8 cellular contexts compared by ENCODE assay signal in the genomic region with DNA sequence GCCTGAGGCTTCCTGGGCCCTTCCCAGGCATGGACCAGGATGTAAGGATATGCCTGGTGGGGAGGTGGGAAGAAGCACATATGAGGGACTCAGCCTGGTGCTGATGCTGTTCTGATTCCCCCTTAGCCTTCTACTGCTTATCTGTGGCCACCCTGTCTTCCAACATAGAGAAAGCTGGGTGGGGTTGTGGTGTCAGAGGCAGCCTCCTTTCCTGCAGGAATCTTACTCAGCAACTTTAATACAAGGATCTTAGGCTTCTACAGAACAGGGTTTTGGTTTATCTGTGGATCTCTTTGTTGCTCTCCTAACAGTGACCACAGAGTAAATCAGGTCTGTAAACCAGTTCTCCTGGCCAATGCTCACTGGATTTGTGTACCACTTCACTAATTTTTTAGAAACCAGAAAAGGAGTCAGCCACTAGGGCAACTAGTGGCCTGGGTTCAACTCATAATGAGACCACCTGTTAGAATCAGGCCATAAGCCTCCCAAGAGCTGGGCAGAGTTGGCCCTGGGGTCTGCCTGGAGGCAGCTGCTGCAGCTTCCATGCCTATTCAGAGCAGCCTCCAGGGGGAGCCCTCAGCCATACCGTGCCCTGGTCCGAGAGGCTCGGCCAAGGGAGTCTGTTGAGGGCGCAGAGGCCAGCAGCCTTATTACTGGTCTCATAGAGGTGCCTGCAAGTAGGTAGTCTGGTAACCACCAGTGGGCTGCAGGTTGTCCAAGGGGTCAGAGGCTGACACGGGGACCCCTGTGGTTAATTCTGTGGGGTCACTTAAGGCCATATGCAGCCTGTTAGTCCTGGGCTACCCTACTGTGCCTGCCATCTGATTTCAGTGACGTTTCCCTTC. TPM values are rescaled to one million over a fixed set of nuclear protein-coding genes. Genes with fewer than 3 reads are reported as not detected.
DNase-seq lines count a peak whose midpoint lies in the region; ATAC-seq, FAIRE-seq and TF ChIP-seq lines count a peak whose summit lies in the region.

No MANE protein-coding gene starts in this region.

- H2AFZ ChIP-seq in GM12878 (ENCODE audit: control insufficient read depth, low read depth, low read length), result no peak overlapping the region

- H3K27ac ChIP-seq in GM12878 (ENCODE audit: control insufficient read depth, insufficient read depth), result no peak overlapping the region

- H3K27me3 Mint-ChIP-seq in T-cell, result peaks cover 9 to 12% of the 10 kb centered on the region in 2 donors

- H3K79me2 ChIP-seq in GM12878 (ENCODE audit: control insufficient read depth, insufficient read depth, low read length), result no peaks in the 10 kb centered on the region

- peak; percentile 83 to 91 (median 84) for TF ChIP-seq CTCF in GM12878 (IDR thresholded peaks at IDR 0.05 in 2 of 3, conservative IDR thresholded peaks at IDR 0.05 in 1 of 3; ENCODE audit: control insufficient read depth in 2 of 3, extremely low read depth in 1 of 3, insufficient read depth in 1 of 3, low read depth in 3 of 3, low read length in 3 of 3)

- H3K4me3 Mint-ChIP-seq in T-cell, result no peak overlapping the region

- in situ Hi-C loops in GM12878 (cut with MboI), result no loop called here

- no peak for TF ChIP-seq EP300 in GM12878 (IDR thresholded peaks at IDR 0.05; ENCODE audit: borderline replicate concordance in 1 of 2, control insufficient read depth in 1 of 2, low read depth in 2 of 2, low read length in 2 of 2)

- TF ChIP-seq RAD21 in GM12878 (IDR thresholded peaks at IDR 0.05; ENCODE audit: insufficient read depth, low read depth, low read length), result peak; percentile 48

- RAD21 ChIA-PET in GM12878 (lab: Charles Lee; ENCODE audit: unreplicated experiment), result interaction anchor here (0.9 to 1.4 kb wide), 4 partner anchors 11 to 265 kb away, joined by 3 to 4 read pairs (median 4); no protein-coding TSS in a partner anchor

- H3K4me1 ChIP-seq in GM12878 (ENCODE audit: control insufficient read depth, insufficient read depth, low read length), result no peaks in the 10 kb centered on the region

- H3K36me3 Mint-ChIP-seq in T-cell, result peaks cover 34% of the 10 kb centered on the region

- H3K4me3 ChIP-seq in GM12878, result no peak overlapping the region

- WGBS in GM12878 (ENCODE audit: insufficient coverage, insufficient replicate concordance, low lambda C conversion rate, missing lambda C conversion rate), result 18% methylated on average over 6 of the region's 6 CpGs

- H3K9me3 ChIP-seq in GM12878 (replicated peaks; ENCODE audit: control insufficient read depth, insufficient read depth, low read length), result no peaks in the 10 kb centered on the region

- H3K27ac Mint-ChIP-seq in T-cell, result no peak overlapping the region

- intact Hi-C loops in GM12878 (cut with micrococcal nuclease; ENCODE audit: unreplicated experiment), result no loop called here

- no peaks in the 10 kb centered on the region for H3K9me3 Mint-ChIP-seq in T-cell

- DNase-seq in EH (ENCODE audit: low read depth) (peak; percentile 51), T-cell (peak in 20 of 34 experiments; percentile 7 to 46 (median 32)), GM12878 (ENCODE audit: low read depth, low spot score) (no peak), kidney glomerular epithelial cell (lab: John Stamatoyannopoulos, UW) (peak; percentile 22), globus pallidus (ENCODE audit: low spot score) (no peak)
- peak; percentile 18 for DNase-seq in stimulated activated CD8-positive, alpha-beta memory T cell treated with anti-CD3 and anti-CD28 coated beads, Interleukin-12 subunit alpha, Interleukin-12 subunit beta, amount 100 ng/mL, for 4 hours (ENCODE audit: low read depth)

- peak; percentile 89 for FAIRE-seq in GM12878 (lab: Jason Lieb, UNC)

- POLR2A ChIA-PET in T-cell (lab: Charles Lee), result interaction anchor here in 1 of 2 donors (1.0 kb wide), 1 partner anchor 10 kb away, joined by 7 read pairs; no protein-coding TSS in a partner anchor
- POLR2A ChIA-PET in GM12878 (lab: Charles Lee), result interaction anchor here (0.5 to 0.6 kb wide), 2 partner anchors 236 to 244 kb away, joined by 3 to 4 read pairs; no protein-coding TSS in a partner anchor

- peak; percentile 51 for ATAC-seq in HG03432 (IDR thresholded peaks at IDR 0.05; ENCODE audit: unreplicated experiment)
- ATAC-seq in T-cell (replicated peaks in 1 of 4), result peak in 3 of 4 experiments; percentile 62 to 73 (median 65)
- ATAC-seq in GM12878, result peak; percentile 99
- ATAC-seq in GM18520 (IDR thresholded peaks at IDR 0.05; ENCODE audit: unreplicated experiment), result no peak

- H3K4me1 Mint-ChIP-seq in T-cell, result peaks cover 6 to 10% (median 9%) of the 10 kb centered on the region in 3 donors

- no TSS peak for BruUV-seq in GM12878 (replicated peaks; lab: Mats Ljungman, UMichigan)

- H3K4me2 ChIP-seq in GM12878 (ENCODE audit: control insufficient read depth, insufficient read depth), result no peak overlapping the region

- SMC1A ChIA-PET in GM12878 (lab: Charles Lee; ENCODE audit: uncharacterized antibody, unreplicated experiment), result interaction anchor here (1.0 to 4.3 kb wide), 4 partner anchors 11 to 118 kb away, joined by 3 to 20 read pairs (median 4); no protein-coding TSS in a partner anchor

- H3K9ac ChIP-seq in GM12878 (ENCODE audit: control insufficient read depth, insufficient read depth, low read length), result no peak overlapping the region

- no peaks in the 10 kb centered on the region for H3K27me3 ChIP-seq in GM12878 (replicated peaks in 1 of 2; ENCODE audit: control insufficient read depth in 2 of 2, insufficient read depth in 2 of 2, low read length in 1 of 2)

- TF ChIP-seq POLR2A in GM12878 (IDR thresholded peaks at IDR 0.05; ENCODE audit: low read depth, low read length), result no peak

- no peaks in the 10 kb centered on the region for H4K20me1 ChIP-seq in GM12878 (ENCODE audit: control insufficient read depth, insufficient read depth)

- no peaks in the 10 kb centered on the region; a peak in 2 of 4 replicates for H3K36me3 ChIP-seq in GM12878 (ENCODE audit: control insufficient read depth in 2 of 2, insufficient read depth in 2 of 2, low read length in 1 of 2)

- CTCF ChIA-PET in T-cell (lab: Charles Lee) (interaction anchor here (0.6 to 2.1 kb wide), 4 partner anchors 11 to 250 kb away, joined by 3 to 7 read pairs (median 4); no protein-coding TSS in a partner anchor), GM12878 (lab: Yijun Ruan, JAX) (interaction anchor here (0.6 to 4.0 kb wide), 17 partner anchors 8 to 591 kb away, joined by 3 to 38 read pairs (median 6); a partner anchor contains a TSS)

RNA-seq across cellular contexts. Expression of a gene that starts 7.1 kb away (rescaled TPM):
- 1 to 10 TPM; 2.0 to 4.7 (median 3.4) TPM for total RNA-seq in T-cell
- total RNA-seq in GM12878 (2013; cell fraction: nucleolus; rRNA removed), result 0.51 and 0.84 TPM in 2 replicates
- 0.06 TPM in 1 of 2 replicates, not detected in the other for total RNA-seq in GM12878 (2014; rRNA removed)
- total RNA-seq in GM12878 (2014; rRNA removed; fragmentation: Illumina TruSeq; extraction: Trizol), result 0.05 and 0.13 TPM in 2 replicates
- 0.32 and 0.56 TPM in 2 replicates for total RNA-seq in GM12878 (2021)
- 0.21 TPM for polyA plus RNA-seq in GM12878 (2011; ENCODE audit: low read depth)
- polyA plus RNA-seq in GM12878 (2011; rRNA removed), result 0.22 TPM in 2 replicates
- 0.19 and 0.25 TPM in 2 replicates for polyA plus RNA-seq in GM12878 (2011; cell fraction: cytosol; rRNA removed)
- polyA plus RNA-seq in GM12878 (2011; cell fraction: nucleus; rRNA removed), result 0.60 and 0.82 TPM in 2 replicates
- 0.12 and 0.17 TPM in 2 replicates for polyA plus RNA-seq in GM12878 (2012)
- polyA plus RNA-seq in GM12878 (2014; fragmentation: Illumina TruSeq; extraction: Trizol), result 0.16 and 0.19 TPM in 2 replicates
- under 1 TPM in 1 of 2 experiments, not detected in 1; 0.09 TPM for polyA plus RNA-seq in GM12878 (2014; fragmentation: Nextera tagmentation; extraction: Ambion mirVana)
- 0.18 and 0.36 TPM in 2 replicates for polyA plus RNA-seq in GM12878 (2014; rRNA removed)
- polyA plus RNA-seq in GM12878 (2016; fragmentation: Nextera tagmentation; extraction: Ambion mirVana), result under 1 TPM in 1 of 2 experiments, not detected in 1; 0.48 TPM
- polyA minus RNA-seq in GM12878 (2011; rRNA and poly(A)+ RNA removed), result 0.15 and 0.46 TPM in 2 replicates
- 0.40 TPM in 1 of 2 replicates, not detected in the other for polyA minus RNA-seq in GM12878 (2011; cell fraction: cytosol; rRNA and poly(A)+ RNA removed)
- 0.19 and 0.24 TPM in 2 replicates for polyA minus RNA-seq in GM12878 (2011; cell fraction: nucleus; rRNA and poly(A)+ RNA removed)

RNA-seq across cellular contexts. Expression of a gene that starts 19.9 kb away (rescaled TPM):
- total RNA-seq in T-cell, result 100 to 1,000 TPM in 3 of 5 donors, 10 to 100 TPM in 2; 64.8 to 138 (median 124) TPM
- 47.3 and 60.4 TPM in 2 replicates for total RNA-seq in GM12878 (2013; cell fraction: nucleolus; rRNA removed)
- 42.0 and 44.1 TPM in 2 replicates for total RNA-seq in GM12878 (2014; rRNA removed)
- total RNA-seq in GM12878 (2014; rRNA removed; fragmentation: Illumina TruSeq; extraction: Trizol), result 91.6 and 93.4 TPM in 2 replicates
- total RNA-seq in GM12878 (2021), result 130 and 133 TPM in 2 replicates
- 55.6 TPM for polyA plus RNA-seq in GM12878 (2011; ENCODE audit: low read depth)
- polyA plus RNA-seq in GM12878 (2011; rRNA removed), result 78.0 and 121 TPM in 2 replicates
- 164 and 178 TPM in 2 replicates for polyA plus RNA-seq in GM12878 (2011; cell fraction: cytosol; rRNA removed)
- 64.6 and 64.7 TPM in 2 replicates for polyA plus RNA-seq in GM12878 (2011; cell fraction: nucleus; rRNA removed)
- polyA plus RNA-seq in GM12878 (2012), result 67.6 and 70.3 TPM in 2 replicates
- polyA plus RNA-seq in GM12878 (2014; fragmentation: Illumina TruSeq; extraction: Trizol), result 136 and 159 TPM in 2 replicates
- polyA plus RNA-seq in GM12878 (2014; fragmentation: Nextera tagmentation; extraction: Ambion mirVana), result 10 to 100 TPM; 18.5 to 52.7 TPM
- polyA plus RNA-seq in GM12878 (2014; rRNA removed), result 146 and 153 TPM in 2 replicates
- 100 to 1,000 TPM; 101 to 103 TPM for polyA plus RNA-seq in GM12878 (2016; fragmentation: Nextera tagmentation; extraction: Ambion mirVana)
- 65.8 and 129 TPM in 2 replicates for polyA minus RNA-seq in GM12878 (2011; rRNA and poly(A)+ RNA removed)
- polyA minus RNA-seq in GM12878 (2011; cell fraction: cytosol; rRNA and poly(A)+ RNA removed), result 37.8 and 41.9 TPM in 2 replicates
- polyA minus RNA-seq in GM12878 (2011; cell fraction: nucleus; rRNA and poly(A)+ RNA removed), result 14.6 and 21.5 TPM in 2 replicates

RNA-seq across cellular contexts. Expression of a gene that starts 19.9 kb away (rescaled TPM):
- total RNA-seq in T-cell, result 10 to 100 TPM; 30.3 to 42.5 (median 37.8) TPM
- 38.2 and 39.3 TPM in 2 replicates for total RNA-seq in GM12878 (2013; cell fraction: nucleolus; rRNA removed)
- 32.4 and 34.6 TPM in 2 replicates for total RNA-seq in GM12878 (2014; rRNA removed)
- 30.9 and 32.5 TPM in 2 replicates for total RNA-seq in GM12878 (2014; rRNA removed; fragmentation: Illumina TruSeq; extraction: Trizol)
- 80.9 and 82.2 TPM in 2 replicates for total RNA-seq in GM12878 (2021)
- polyA plus RNA-seq in GM12878 (2011; ENCODE audit: low read depth), result 37.1 TPM
- polyA plus RNA-seq in GM12878 (2011; rRNA removed), result 84.0 and 101 TPM in 2 replicates
- 78.8 and 86.9 TPM in 2 replicates for polyA plus RNA-seq in GM12878 (2011; cell fraction: cytosol; rRNA removed)
- 75.7 and 80.1 TPM in 2 replicates for polyA plus RNA-seq in GM12878 (2011; cell fraction: nucleus; rRNA removed)
- 38.1 and 42.2 TPM in 2 replicates for polyA plus RNA-seq in GM12878 (2012)
- polyA plus RNA-seq in GM12878 (2014; fragmentation: Illumina TruSeq; extraction: Trizol), result 97.7 and 111 TPM in 2 replicates
- polyA plus RNA-seq in GM12878 (2014; fragmentation: Nextera tagmentation; extraction: Ambion mirVana), result 10 to 100 TPM; 52.5 to 85.8 TPM
- 67.5 and 73.4 TPM in 2 replicates for polyA plus RNA-seq in GM12878 (2014; rRNA removed)
- polyA plus RNA-seq in GM12878 (2016; fragmentation: Nextera tagmentation; extraction: Ambion mirVana), result 100 to 1,000 TPM; 126 to 131 TPM
- polyA minus RNA-seq in GM12878 (2011; rRNA and poly(A)+ RNA removed), result 133 and 164 TPM in 2 replicates
- 25.5 and 45.0 TPM in 2 replicates for polyA minus RNA-seq in GM12878 (2011; cell fraction: cytosol; rRNA and poly(A)+ RNA removed)
- 21.5 and 43.9 TPM in 2 replicates for polyA minus RNA-seq in GM12878 (2011; cell fraction: nucleus; rRNA and poly(A)+ RNA removed)

Comparison
In these comparisons a context has a peak if more than half of its experiments do, and no peak if none do; other contexts are left out.
1. DNase-seq: peak in EH (single experiment), T-cell (20 of 34), kidney glomerular epithelial cell (single experiment) and stimulated activated CD8-positive, alpha-beta memory T cell treated with anti-CD3 and anti-CD28 coated beads, Interleukin-12 subunit alpha, Interleukin-12 subunit beta, amount 100 ng/mL, for 4 hours (single experiment); none in GM12878 (single experiment) and globus pallidus (single experiment).